In genomic region chr13:19782727-19783682, GRCh38 we compare ENCODE assay signal across 8 cellular contexts. TPM values are rescaled to one million over a fixed set of nuclear protein-coding genes. Genes with fewer than 3 reads are reported as not detected.
A peak's percentile ranks its signal among the peaks of the same experiment; 100 is the strongest.
DNase-seq lines count a peak whose midpoint lies in the region; ATAC-seq and TF ChIP-seq lines count a peak whose summit lies in the region.
"Not testable (repeated sequence)": the region's sequence is repeated elsewhere in the genome, so short reads cannot be mapped to it uniquely, and the experiment has no call there.

PSPC1 (minus strand) TSS chr13:19782945; CDS start chr13:19782757, 188 bp downstream.

- H3K4me1 Mint-ChIP-seq in activated T-helper 1 cell treated with anti-CD3 and anti-CD28 coated beads, Interleukin-12 subunit alpha, Interleukin-12 subunit beta, Interleukin-2, Interleukin-4 antibody, amounts not matched to agents 30 ng/mL and 10 ng/mL and 1 ng/mL, durations not matched to agents 14 hours and 24 hours and 36 hours (ENCODE audit: low read depth), result peaks cover 17% of the 10 kb centered on the region

- DNase-seq in DMS79 (lab: John Stamatoyannopoulos, UW) (peak; percentile 81), Kasumi-1 (lab: John Stamatoyannopoulos, UW) (peak; percentile 78), RPMI7951 (ENCODE audit: low read depth) (peak; percentile 89), esophagus squamous epithelium (lab: John Stamatoyannopoulos, UW) (peak; percentile 63), myocyte (ENCODE audit: low read depth) (peak; percentile 96)
- DNase-seq in activated T-helper 1 cell treated with anti-CD3 and anti-CD28 coated beads, Interleukin-12 subunit alpha, Interleukin-12 subunit beta, Interleukin-2, Interleukin-4 antibody, amounts not matched to agents 30 ng/mL and 10 ng/mL and 1 ng/mL, durations not matched to agents 14 hours and 24 hours and 36 hours (ENCODE audit: low spot score), result peak; percentile 96
- peak; percentile 90 to 95 for DNase-seq in stimulated activated CD8-positive, alpha-beta memory T cell treated with anti-CD3 and anti-CD28 coated beads, Interleukin-7, amount 100 ng/mL, for 48 hours (ENCODE audit: extremely low read depth in 1 of 2, low read depth in 1 of 2)

- intact Hi-C loops in activated T-helper 1 cell treated with anti-CD3 and anti-CD28 coated beads, Interleukin-12 subunit alpha, Interleukin-12 subunit beta, Interleukin-2, Interleukin-4 antibody, amounts not matched to agents 30 ng/mL and 10 ng/mL and 1 ng/mL, durations not matched to agents 14 hours and 24 hours and 36 hours (cut with micrococcal nuclease), result loop anchor here (1.0 to 5.0 kb wide), 5 partner anchors 56 to 175 kb away; partner anchors contain the start of genes ZMYM2 and ZMYM5
- intact Hi-C loops in esophagus squamous epithelium (cut with DNase I), result loop anchor here (5.0 kb wide), 1 partner anchor 79 kb away; the partner anchor contains the start of gene ZMYM5

- not testable (repeated sequence) for H3K9me3 Mint-ChIP-seq in activated T-helper 1 cell treated with anti-CD3 and anti-CD28 coated beads, Interleukin-12 subunit alpha, Interleukin-12 subunit beta, Interleukin-2, Interleukin-4 antibody, amounts not matched to agents 30 ng/mL and 10 ng/mL and 1 ng/mL, durations not matched to agents 14 hours and 24 hours and 36 hours

- peak within 1 kb of the TSS; percentile 97 for H3K27ac Mint-ChIP-seq in activated T-helper 1 cell treated with anti-CD3 and anti-CD28 coated beads, Interleukin-12 subunit alpha, Interleukin-12 subunit beta, Interleukin-2, Interleukin-4 antibody, amounts not matched to agents 30 ng/mL and 10 ng/mL and 1 ng/mL, durations not matched to agents 14 hours and 24 hours and 36 hours

- H3K4me3 ChIP-seq in esophagus squamous epithelium, result peak within 1 kb of the TSS; percentile 78 to 98 (median 88)

- peak within 1 kb of the TSS; percentile 91 to 97 (median 95) for H3K27ac ChIP-seq in esophagus squamous epithelium

- H3K27me3 Mint-ChIP-seq in activated T-helper 1 cell treated with anti-CD3 and anti-CD28 coated beads, Interleukin-12 subunit alpha, Interleukin-12 subunit beta, Interleukin-2, Interleukin-4 antibody, amounts not matched to agents 30 ng/mL and 10 ng/mL and 1 ng/mL, durations not matched to agents 14 hours and 24 hours and 36 hours (ENCODE audit: insufficient read depth), result not testable (repeated sequence)

- H3K36me3 ChIP-seq in esophagus squamous epithelium, result not testable (repeated sequence)

- not testable (repeated sequence) for H3K9me3 ChIP-seq in esophagus squamous epithelium

- WGBS in esophagus squamous epithelium, 2 donors, result 23 to 33% methylated on average over 30 to 44 of the region's 50 CpGs

- TF ChIP-seq CTCF in esophagus squamous epithelium (IDR thresholded peaks at IDR 0.05), result peak in 2 of 6 experiments; percentile 3 to 11

- H3K36me3 Mint-ChIP-seq in activated T-helper 1 cell treated with anti-CD3 and anti-CD28 coated beads, Interleukin-12 subunit alpha, Interleukin-12 subunit beta, Interleukin-2, Interleukin-4 antibody, amounts not matched to agents 30 ng/mL and 10 ng/mL and 1 ng/mL, durations not matched to agents 14 hours and 24 hours and 36 hours (ENCODE audit: low read depth), result peaks cover 12% of the 10 kb centered on the region

- peak in 3 of 4 donors; percentile 90 to 93 (median 92) for TF ChIP-seq POLR2A in esophagus squamous epithelium (IDR thresholded peaks at IDR 0.05)

- not testable (repeated sequence) for H3K27me3 ChIP-seq in esophagus squamous epithelium

- H3K4me3 Mint-ChIP-seq in activated T-helper 1 cell treated with anti-CD3 and anti-CD28 coated beads, Interleukin-12 subunit alpha, Interleukin-12 subunit beta, Interleukin-2, Interleukin-4 antibody, amounts not matched to agents 30 ng/mL and 10 ng/mL and 1 ng/mL, durations not matched to agents 14 hours and 24 hours and 36 hours, result peak within 1 kb of the TSS; percentile 97

- peak; percentile 90 for ATAC-seq in GM21825 (IDR thresholded peaks at IDR 0.05; ENCODE audit: unreplicated experiment)

- H3K4me1 ChIP-seq in esophagus squamous epithelium, result peaks cover 0 to 17% (median 6%) of the 10 kb centered on the region in 3 donors

RNA-seq across cellular contexts. Expression of gene PSPC1, which starts in this region (rescaled TPM):
- 28.5 and 29.9 TPM in 2 replicates for total RNA-seq in RPMI7951 (2014; rRNA removed; shearing (Covaris generic))
- total RNA-seq in activated T-helper 1 cell treated with anti-CD3 and anti-CD28 coated beads, Interleukin-12 subunit alpha, Interleukin-12 subunit beta, Interleukin-2, Interleukin-4 antibody, amounts not matched to agents 30 ng/mL and 10 ng/mL and 1 ng/mL, durations not matched to agents 14 hours and 24 hours and 36 hours, result 79.0 and 82.0 TPM in 2 replicates
- total RNA-seq in esophagus squamous epithelium, result 10 to 100 TPM; 35.7 to 73.4 (median 45.6) TPM
- 42.5 and 47.5 TPM in 2 replicates for total RNA-seq in myocyte
- 26.9 TPM for polyA plus RNA-seq in myocyte (2012)

Comparison
In these comparisons a context has a peak if more than half of its experiments do, and no peak if none do; other contexts are left out.
1. Peak in every context shown above with its lines: DNase-seq, ATAC-seq, H3K4me3 ChIP-seq and H3K27ac ChIP-seq.